Comparison of ENCODE assay signal across 8 cellular contexts in genomic region chrX:37686348-37686736, GRCh38. TPM values are rescaled to one million over a fixed set of nuclear protein-coding genes. Genes with fewer than 3 reads are reported as not detected.
DNase-seq lines count a peak whose midpoint lies in the region; ATAC-seq, FAIRE-seq and TF ChIP-seq lines count a peak whose summit lies in the region.

No MANE protein-coding gene starts in this region.

- H3K9me3 Mint-ChIP-seq in astrocyte (ENCODE audit: unreplicated experiment), result no peaks in the 10 kb centered on the region
- H3K9me3 Mint-ChIP-seq in memory B cell, result no peaks in the 10 kb centered on the region

- H3K27me3 ChIP-seq in right lobe of liver (no peaks in the 10 kb centered on the region), HepG2 (ENCODE audit: control insufficient read depth in 1 of 2, insufficient read depth in 2 of 2, low read length in 2 of 2) (no peaks in the 10 kb centered on the region), astrocyte (ENCODE audit: insufficient read depth, low read length) (no peaks in the 10 kb centered on the region), upper lobe of right lung (no peaks in the 10 kb centered on the region)

- H3K4me1 ChIP-seq in right lobe of liver (no peaks in the 10 kb centered on the region), HepG2 (ENCODE audit: insufficient read depth, low read length) (no peaks in the 10 kb centered on the region), astrocyte (ENCODE audit: insufficient read depth, low read length) (peaks cover 2% of the 10 kb centered on the region), upper lobe of right lung (no peaks in the 10 kb centered on the region)

- H3K4me1 Mint-ChIP-seq in astrocyte (ENCODE audit: low read depth, unreplicated experiment) (no peaks in the 10 kb centered on the region), memory B cell (no peaks in the 10 kb centered on the region)

- no peak for DNase-seq in right lobe of liver
- DNase-seq in HepG2 (ENCODE audit: low spot score), result no peak
- no peak for DNase-seq in astrocyte (ENCODE audit: low read depth)
- no peak for DNase-seq in memory B cell (ENCODE audit: low spot score in 2 of 2)
- no peak for DNase-seq in upper lobe of right lung
- DNase-seq in NCI-H82 (lab: John Stamatoyannopoulos, UW), result no peak
- no peak for DNase-seq in HTR-8/SVneo (ENCODE audit: insufficient read length, low spot score)
- DNase-seq in RPMI8226, result no peak

- FAIRE-seq in HepG2 (lab: Jason Lieb, UNC) (no peak), astrocyte (lab: Jason Lieb, UNC) (no peak), HTR-8/SVneo (lab: Jason Lieb, UNC) (no peak)

- TF ChIP-seq CTCF in right lobe of liver (IDR thresholded peaks at IDR 0.05) (no peak), HepG2 (CRISPR knock-in tag; IDR thresholded peaks at IDR 0.05) (no peak), astrocyte (IDR thresholded peaks at IDR 0.05; ENCODE audit: insufficient read depth, low read depth, low read length) (no peak), upper lobe of right lung (IDR thresholded peaks at IDR 0.05) (no peak)

- no peak overlapping the region for H3K4me2 ChIP-seq in HepG2 (ENCODE audit: low read depth, low read length)
- H3K4me2 ChIP-seq in astrocyte (ENCODE audit: low read length), result peak overlapping the region; percentile 85

- TF ChIP-seq RAD21 in HepG2 (CRISPR knock-in tag; IDR thresholded peaks at IDR 0.05), result no peak

- H3K36me3 ChIP-seq in right lobe of liver (no peaks in the 10 kb centered on the region), HepG2 (replicated peaks in 1 of 2; ENCODE audit: control insufficient read depth in 1 of 2, insufficient read depth in 2 of 2, low read length in 2 of 2) (no peaks in the 10 kb centered on the region), astrocyte (ENCODE audit: insufficient read depth, low read length) (no peaks in the 10 kb centered on the region), upper lobe of right lung (no peaks in the 10 kb centered on the region)

- no peak overlapping the region for H2AFZ ChIP-seq in HepG2 (ENCODE audit: low read length)
- H2AFZ ChIP-seq in astrocyte (ENCODE audit: low read depth, low read length), result peak overlapping the region; percentile 83

- WGBS in right lobe of liver (ENCODE audit: insufficient coverage, low coverage, low lambda C conversion rate, missing lambda C conversion rate), result 82% methylated on average over 5 of the region's 5 CpGs
- WGBS in HepG2 (ENCODE audit: low lambda C conversion rate), result 100% methylated on average over 3 of the region's 5 CpGs

- no TSS peak for BruUV-seq in HepG2 (replicated peaks; lab: Mats Ljungman, UMichigan)

- H3K27ac ChIP-seq in right lobe of liver (no peak overlapping the region), HepG2 (ENCODE audit: extremely low read length, insufficient read depth, low read length) (no peak overlapping the region), astrocyte (ENCODE audit: low read depth, low read length) (no peak overlapping the region), upper lobe of right lung (no peak overlapping the region)

- TF ChIP-seq EP300 in HepG2 (IDR thresholded peaks at IDR 0.05; ENCODE audit: low read depth in 2 of 2, low read length in 2 of 2), result no peak
- TF ChIP-seq EP300 in HepG2 (CRISPR knock-in tag; IDR thresholded peaks at IDR 0.05; ENCODE audit: borderline replicate concordance), result no peak

- CTCF ChIA-PET in HepG2 (lab: Yijun Ruan, JAX; ENCODE audit: low intra/inter-chr PET ratio, low total read pairs), result no interaction called here

- H3K9me3 ChIP-seq in right lobe of liver (no peaks in the 10 kb centered on the region), HepG2 (ENCODE audit: low read length) (no peaks in the 10 kb centered on the region), astrocyte (ENCODE audit: insufficient read depth, low read depth, low read length) (no peaks in the 10 kb centered on the region), upper lobe of right lung (no peaks in the 10 kb centered on the region)

- intact Hi-C loops in right lobe of liver (cut with DNase I), result no loop called here
- intact Hi-C loops in HepG2 (cut with micrococcal nuclease; ENCODE audit: unreplicated experiment), result no loop called here
- intact Hi-C loops in upper lobe of right lung (cut with DNase I), result no loop called here

- no peaks in the 10 kb centered on the region for H3K27me3 Mint-ChIP-seq in astrocyte (ENCODE audit: low read depth, unreplicated experiment)
- no peaks in the 10 kb centered on the region for H3K27me3 Mint-ChIP-seq in memory B cell

- peak overlapping the region; percentile 72 for H3K4me3 Mint-ChIP-seq in astrocyte (ENCODE audit: unreplicated experiment)
- H3K4me3 Mint-ChIP-seq in memory B cell, result peak overlapping the region; percentile 82

- H3K4me3 ChIP-seq in right lobe of liver (peak overlapping the region in 2 of 3 donors; percentile 35 to 60), HepG2 (replicated peaks in 1 of 3; ENCODE audit: insufficient read depth in 1 of 3, low read depth in 2 of 3, low read length in 3 of 3) (no peak overlapping the region), astrocyte (ENCODE audit: insufficient read depth, low read depth, low read length) (peak overlapping the region; percentile 44), upper lobe of right lung (peak overlapping the region; percentile 51)

- in situ Hi-C loops in HepG2 (cut with HindIII; ENCODE audit: extremely low pct_ligation_motif_present, low pct_unique_long_range_greater_than_20kb), result no loop called here

- POLR2A ChIA-PET in HepG2 (lab: Yijun Ruan, JAX), result no interaction called here

- H3K9ac ChIP-seq in HepG2 (ENCODE audit: insufficient read depth, low read depth, low read length), result no peak overlapping the region
- peak overlapping the region; percentile 38 for H3K9ac ChIP-seq in astrocyte (ENCODE audit: low read length)

- TF ChIP-seq POLR2A in right lobe of liver (IDR thresholded peaks at IDR 0.05), result no peak
- no peak for TF ChIP-seq POLR2A in HepG2 (IDR thresholded peaks at IDR 0.05; ENCODE audit: insufficient read depth in 1 of 2, low read depth in 2 of 2, low read length in 2 of 2)

- no peak for ATAC-seq in right lobe of liver
- no peak for ATAC-seq in HepG2
- no peak for ATAC-seq in memory B cell (ENCODE audit: low read depth)
- ATAC-seq in upper lobe of right lung, result no peak

- no peaks in the 10 kb centered on the region for H3K79me2 ChIP-seq in HepG2 (ENCODE audit: insufficient read depth, low read length)
- no peaks in the 10 kb centered on the region for H3K79me2 ChIP-seq in astrocyte (ENCODE audit: insufficient read depth, low read length)

- H3K27ac Mint-ChIP-seq in astrocyte (ENCODE audit: unreplicated experiment) (no peak overlapping the region), memory B cell (no peak overlapping the region)

- H4K20me1 ChIP-seq in HepG2 (ENCODE audit: insufficient read depth, low read length) (no peaks in the 10 kb centered on the region), astrocyte (ENCODE audit: insufficient read depth, low read length) (no peaks in the 10 kb centered on the region)

- H3K36me3 Mint-ChIP-seq in astrocyte (ENCODE audit: low read depth, unreplicated experiment) (no peaks in the 10 kb centered on the region), memory B cell (no peaks in the 10 kb centered on the region)

TF ChIP-seq in HepG2, 621 proteins besides CTCF, POLR2A, EP300 and RAD21 (continues in another document):
- TF ChIP-seq ZXDC (CRISPR knock-in tag; IDR thresholded peaks at IDR 0.05) (no peak), GTF3A (CRISPR knock-in tag; conservative IDR thresholded peaks at IDR 0.05) (no peak)

RNA-seq across cellular contexts. Expression of gene XK, which starts 0.8 kb away (rescaled TPM):
- total RNA-seq in right lobe of liver (1 to 10 TPM in 5 of 6 experiments, under 1 TPM in 1; 0.56 to 4.5 (median 1.6) TPM), HepG2 (2016; rRNA removed; fragmentation: Illumina TruSeq; extraction: Trizol) (not detected in 2 replicates), astrocyte (0.17 and 0.25 TPM in 2 replicates), upper lobe of right lung (1.6 TPM)
- not detected in 2 replicates for total RNA-seq in HepG2 (2016; cell fraction: cytosol; rRNA removed; fragmentation: Illumina TruSeq; extraction: Trizol; ENCODE audit: low read depth)
- not detected in 2 replicates for total RNA-seq in HepG2 (2016; cell fraction: insoluble cytoplasmic fraction; rRNA removed; fragmentation: Illumina TruSeq; extraction: Trizol)
- total RNA-seq in HepG2 (2016; cell fraction: membrane; rRNA removed; fragmentation: Illumina TruSeq; extraction: Trizol), result not detected in 2 replicates
- not detected in 2 replicates for total RNA-seq in HepG2 (2016; cell fraction: nucleus; rRNA removed; fragmentation: Illumina TruSeq; extraction: Trizol)
- not detected in 2 replicates for polyA plus RNA-seq in HepG2 (2011; rRNA removed)
- not detected in 2 replicates for polyA plus RNA-seq in HepG2 (2011; cell fraction: cytosol; rRNA removed)
- polyA plus RNA-seq in HepG2 (2011; cell fraction: nucleus; rRNA removed), result not detected in 2 replicates
- not detected in 2 replicates for polyA plus RNA-seq in HepG2 (2012)
- not detected in 2 replicates for polyA plus RNA-seq in HepG2 (2016; cell fraction: cytosol; fragmentation: Illumina TruSeq; extraction: Trizol; ENCODE audit: low read depth)
- polyA plus RNA-seq in HepG2 (2016; cell fraction: insoluble cytoplasmic fraction; fragmentation: Illumina TruSeq; extraction: Trizol; ENCODE audit: low read depth), result not detected in 2 replicates
- not detected in 2 replicates for polyA plus RNA-seq in HepG2 (2016; cell fraction: membrane; fragmentation: Illumina TruSeq; extraction: Trizol; ENCODE audit: low read depth)
- not detected in 2 replicates for polyA plus RNA-seq in HepG2 (2016; cell fraction: nucleus; fragmentation: Illumina TruSeq; extraction: Trizol; ENCODE audit: insufficient read depth, low read depth)
- polyA minus RNA-seq in HepG2 (2011; rRNA and poly(A)+ RNA removed; ENCODE audit: low replicate concordance), result 18.8 TPM in 1 of 2 replicates, not detected in the other
- polyA minus RNA-seq in HepG2 (2011; cell fraction: cytosol; rRNA and poly(A)+ RNA removed), result 0.10 and 0.44 TPM in 2 replicates
- polyA minus RNA-seq in HepG2 (2011; cell fraction: nucleus; rRNA and poly(A)+ RNA removed), result 0.13 TPM in 1 of 2 replicates, not detected in the other

Comparison
In these comparisons a context has a peak if more than half of its experiments do, and no peak if none do; other contexts are left out.
1. H3K4me3 ChIP-seq: peak in right lobe of liver (2 of 3), astrocyte (single experiment) and upper lobe of right lung (single experiment); none in HepG2 (0 of 3).